10 cellular contexts compared by ENCODE assay signal in genomic region chr10:89164080-89164479, GRCh38. TPM values are rescaled to one million over a fixed set of nuclear protein-coding genes. Genes with fewer than 3 reads are reported as not detected.
DNase-seq lines count a peak whose midpoint lies in the region; ATAC-seq, FAIRE-seq and TF ChIP-seq lines count a peak whose summit lies in the region.
"Had no signal": no experiment of that assay in that cellular context is flagged by ENCODE, and none has a peak within 500 bp of the region (broad histone marks: within the 10 kb centered on the region; RNA-seq: fewer than 3 reads in every experiment).

No MANE protein-coding gene starts in this region.

- peaks cover 10% of the 10 kb centered on the region for H3K27me3 Mint-ChIP-seq in T-helper 17 cell
- H3K27me3 Mint-ChIP-seq in naive thymus-derived CD8-positive, alpha-beta T cell = peaks cover 6 to 11% (median 7%) of the 10 kb centered on the region in 5 donors

- no peak for FAIRE-seq in kidney (lab: Jason Lieb, UNC)

- H3K27ac ChIP-seq in tibial nerve (no peak overlapping the region), kidney (ENCODE audit: low read depth in 2 of 2, low read length in 2 of 2) (no peak overlapping the region)

- no peaks in the 10 kb centered on the region for H3K9me3 Mint-ChIP-seq in naive thymus-derived CD8-positive, alpha-beta T cell

- POLR2A ChIA-PET in naive thymus-derived CD8-positive, alpha-beta T cell (lab: Charles Lee) = interaction anchor here (1.2 kb wide), 1 partner anchor 43 kb away, joined by 3 read pairs; the partner anchor contains the start of gene CH25H

- peaks cover 7% of the 10 kb centered on the region for H3K36me3 Mint-ChIP-seq in T-helper 17 cell (ENCODE audit: low read depth)
- H3K36me3 Mint-ChIP-seq in naive thymus-derived CD8-positive, alpha-beta T cell = no peaks in the 10 kb centered on the region

- TF ChIP-seq POLR2A in tibial nerve (IDR thresholded peaks at IDR 0.05) = no peak

- H3K4me3 Mint-ChIP-seq in T-helper 17 cell = peak overlapping the region; percentile 87
- peak overlapping the region; percentile 66 to 81 (median 74) for H3K4me3 Mint-ChIP-seq in naive thymus-derived CD8-positive, alpha-beta T cell

- ATAC-seq in GM18907 (IDR thresholded peaks at IDR 0.05; ENCODE audit: unreplicated experiment) (peak; percentile 22), HG02763 (IDR thresholded peaks at IDR 0.05; ENCODE audit: unreplicated experiment) (peak; percentile 7), T-helper 17 cell (peak; percentile 43)
- ATAC-seq in naive thymus-derived CD8-positive, alpha-beta T cell = peak in 1 of 2 donors; percentile 43

- H3K9me3 ChIP-seq in T-helper 17 cell (ENCODE audit: control insufficient read depth, low read length, poor library complexity, severe bottlenecking) (no peaks in the 10 kb centered on the region), tibial nerve (no peaks in the 10 kb centered on the region), kidney (ENCODE audit: control insufficient read depth in 1 of 2, low read length in 2 of 2) (no peaks in the 10 kb centered on the region)
- H3K9me3 ChIP-seq: upper lobe of left lung had no signal

- DNase-seq in T-helper 17 cell = no peak
- peak in 1 of 10 donors; percentile 1 for DNase-seq in naive thymus-derived CD8-positive, alpha-beta T cell
- DNase-seq in tibial nerve (ENCODE audit: low spot score in 2 of 2) = no peak
- DNase-seq in cerebellar cortex (ENCODE audit: low spot score) = no peak
- DNase-seq in kidney = no peak
- no peak for DNase-seq in posterior cingulate gyrus
- DNase-seq: NCI-H1417 treated with DMSO at 0.1 percent for 48 hours had no signal

- peak overlapping the region; percentile 93 for H3K27ac Mint-ChIP-seq in T-helper 17 cell
- H3K27ac Mint-ChIP-seq in naive thymus-derived CD8-positive, alpha-beta T cell = peak overlapping the region in 9 of 10 donors; percentile 1 to 88 (median 67)

- no peak overlapping the region for H3K9ac ChIP-seq in kidney (ENCODE audit: low read length in 2 of 2)

- TF ChIP-seq EP300 in tibial nerve (IDR thresholded peaks at IDR 0.05) = no peak

- H3K4me1 Mint-ChIP-seq in T-helper 17 cell = peaks cover 15% of the 10 kb centered on the region
- peaks cover 6 to 17% (median 16%) of the 10 kb centered on the region in 4 donors for H3K4me1 Mint-ChIP-seq in naive thymus-derived CD8-positive, alpha-beta T cell

- TF ChIP-seq CTCF in tibial nerve (IDR thresholded peaks at IDR 0.05) (no peak), kidney (IDR thresholded peaks at IDR 0.05; ENCODE audit: borderline replicate concordance, extremely low read depth, insufficient read depth) (no peak)

- H3K4me3 ChIP-seq in tibial nerve = no peak overlapping the region
- H3K4me3 ChIP-seq in kidney (ENCODE audit: low read length in 2 of 2) = no peak overlapping the region
- H3K4me3 ChIP-seq: upper lobe of left lung had no signal

- no peaks in the 10 kb centered on the region for H3K4me1 ChIP-seq in tibial nerve
- H3K4me1 ChIP-seq in kidney (ENCODE audit: control insufficient read depth in 1 of 2, insufficient read depth in 1 of 2, low read depth in 1 of 2, low read length in 2 of 2) = no peaks in the 10 kb centered on the region

- 67 to 78% methylated on average over 3 of the region's 3 CpGs for WGBS in tibial nerve, 2 donors

- no peaks in the 10 kb centered on the region for H3K36me3 ChIP-seq in tibial nerve
- H3K36me3 ChIP-seq in kidney (ENCODE audit: control insufficient read depth in 1 of 2, insufficient read depth in 2 of 2, low read length in 2 of 2) = no peaks in the 10 kb centered on the region
- H3K36me3 ChIP-seq: upper lobe of left lung had no signal

- intact Hi-C loops in kidney (cut with DNase I) = no loop called here
- intact Hi-C loops in posterior cingulate gyrus (cut with DNase I) = no loop called here

- H3K27me3 ChIP-seq in tibial nerve = no peaks in the 10 kb centered on the region
- H3K27me3 ChIP-seq: upper lobe of left lung had no signal

RNA-seq across cellular contexts. Expression of gene CH25H, which starts 43.0 kb away (rescaled TPM):
- total RNA-seq in T-helper 17 cell = under 1 TPM in 1 of 2 donors, not detected in 1; 0.44 TPM
- not detected for total RNA-seq in naive thymus-derived CD8-positive, alpha-beta T cell
- polyA plus RNA-seq in naive thymus-derived CD8-positive, alpha-beta T cell = under 1 TPM in 2 of 3 donors, not detected in 1; 0.28 to 0.82 TPM
- 1 to 10 TPM in 2 of 4 donors, under 1 TPM in 2; 0.22 to 1.2 (median 0.92) TPM for total RNA-seq in tibial nerve
- total RNA-seq in kidney = 3.2 TPM
- polyA plus RNA-seq in kidney (ENCODE audit: insufficient read depth, low read depth, low replicate concordance) = 1.2 TPM
